In genomic region chr20:46787986-46788762, GRCh38 we compare ENCODE assay signal across 18 cellular contexts.
DNase-seq lines count a peak whose midpoint lies in the region; ATAC-seq, FAIRE-seq and TF ChIP-seq lines count a peak whose summit lies in the region.
"Had no signal": no experiment of that assay in that cellular context is flagged by ENCODE, and none has a peak within 500 bp of the region (broad histone marks: within the 10 kb centered on the region; RNA-seq: fewer than 3 reads in every experiment).

No MANE protein-coding gene starts in this region.

- no peak for FAIRE-seq in HepG2 (lab: Jason Lieb, UNC)
- FAIRE-seq: A204.1, G401.6 had no signal

- H3K27me3 ChIP-seq in HepG2 (ENCODE audit: control insufficient read depth in 1 of 2, insufficient read depth in 2 of 2, low read length in 2 of 2) (peaks cover 2 to 66% of the 10 kb centered on the region in 2 experiments; a peak in 4 of 5 replicates), right lobe of liver (no peaks in the 10 kb centered on the region)

- no peak overlapping the region for H3K4me2 ChIP-seq in HepG2 (ENCODE audit: low read depth, low read length)

- H3K27ac ChIP-seq in HepG2 (ENCODE audit: extremely low read length, insufficient read depth, low read length) (no peak overlapping the region), right lobe of liver (no peak overlapping the region)

- peaks cover 19% of the 10 kb centered on the region for H3K4me1 Mint-ChIP-seq in nephron progenitor cell
- H3K4me1 Mint-ChIP-seq: CD4-positive, CD25-positive, alpha-beta regulatory T cell had no signal

- CTCF ChIA-PET in HepG2 (lab: Yijun Ruan, JAX; ENCODE audit: low intra/inter-chr PET ratio, low total read pairs), result no interaction called here

- H3K36me3 Mint-ChIP-seq in nephron progenitor cell (ENCODE audit: low read depth), result no peaks in the 10 kb centered on the region
- H3K36me3 Mint-ChIP-seq: CD4-positive, CD25-positive, alpha-beta regulatory T cell had no signal

- no peaks in the 10 kb centered on the region for H4K20me1 ChIP-seq in HepG2 (ENCODE audit: insufficient read depth, low read length)

- in situ Hi-C loops in HepG2 (cut with HindIII; ENCODE audit: extremely low pct_ligation_motif_present, low pct_unique_long_range_greater_than_20kb), result no loop called here

- H3K9me3 ChIP-seq in HepG2 (ENCODE audit: low read length) (no peaks in the 10 kb centered on the region), right lobe of liver (no peaks in the 10 kb centered on the region)

- no peak for DNase-seq in HepG2 (ENCODE audit: low spot score)
- DNase-seq in right lobe of liver, result no peak
- peak; percentile 89 for DNase-seq in NCI-H82 treated with DMSO at 0.1 percent for 48 hours (lab: John Stamatoyannopoulos, UW; ENCODE audit: unreplicated experiment)
- DNase-seq in nephron progenitor cell, result no peak
- DNase-seq in NCI-H2081 treated with DMSO at 0.1 percent for 48 hours (lab: John Stamatoyannopoulos, UW), result no peak
- no peak for DNase-seq in activated CD8-positive, alpha-beta memory T cell treated with anti-CD3 and anti-CD28 coated beads, Interleukin-2, amount 50 U/mL, for 4 hours
- no peak for DNase-seq in effector CD4-positive, alpha-beta T cell
- DNase-seq in T-helper 2 cell, result no peak
- DNase-seq: CD4-positive, CD25-positive, alpha-beta regulatory T cell; DMS79 treated with DMSO at 0.1 percent for 48 hours; H7; NCI-H146; NCI-H2107; NCI-H510A; SIG-M5 had no signal

- peak overlapping the region; percentile 28 for H3K4me3 Mint-ChIP-seq in nephron progenitor cell
- H3K4me3 Mint-ChIP-seq: CD4-positive, CD25-positive, alpha-beta regulatory T cell; IgD-negative memory B cell had no signal

- H3K36me3 ChIP-seq in HepG2 (replicated peaks in 1 of 2; ENCODE audit: control insufficient read depth in 1 of 2, insufficient read depth in 2 of 2, low read length in 2 of 2) (no peaks in the 10 kb centered on the region), right lobe of liver (no peaks in the 10 kb centered on the region)

- H3K79me2 ChIP-seq in HepG2 (ENCODE audit: insufficient read depth, low read length), result no peaks in the 10 kb centered on the region

- TF ChIP-seq POLR2A in HepG2 (IDR thresholded peaks at IDR 0.05; ENCODE audit: insufficient read depth in 1 of 2, low read depth in 2 of 2, low read length in 2 of 2), result no peak
- TF ChIP-seq POLR2A in right lobe of liver (IDR thresholded peaks at IDR 0.05), result no peak

- H3K4me1 ChIP-seq in HepG2 (ENCODE audit: insufficient read depth, low read length) (peaks cover 12% of the 10 kb centered on the region), right lobe of liver (no peaks in the 10 kb centered on the region)

- no peak overlapping the region for H2AFZ ChIP-seq in HepG2 (ENCODE audit: low read length)

- POLR2A ChIA-PET in HepG2 (lab: Yijun Ruan, JAX), result no interaction called here

- ATAC-seq in HepG2 (no peak), right lobe of liver (no peak)

- WGBS in HepG2 (ENCODE audit: low lambda C conversion rate), result 39% methylated on average over 21 of the region's 21 CpGs
- 62% methylated on average over 19 of the region's 21 CpGs for WGBS in right lobe of liver (ENCODE audit: insufficient coverage, low coverage, low lambda C conversion rate, missing lambda C conversion rate)

- peak overlapping the region; percentile 74 for H3K27ac Mint-ChIP-seq in nephron progenitor cell
- H3K27ac Mint-ChIP-seq: CD4-positive, CD25-positive, alpha-beta regulatory T cell; IgD-negative memory B cell had no signal

- intact Hi-C loops in HepG2 (cut with micrococcal nuclease; ENCODE audit: unreplicated experiment), result no loop called here
- intact Hi-C loops in right lobe of liver (cut with DNase I), result no loop called here

- no peaks in the 10 kb centered on the region for H3K9me3 Mint-ChIP-seq in nephron progenitor cell
- H3K9me3 Mint-ChIP-seq: CD4-positive, CD25-positive, alpha-beta regulatory T cell; IgD-negative memory B cell had no signal

- BruUV-seq in HepG2 (replicated peaks; lab: Mats Ljungman, UMichigan), result no TSS peak

- H3K9ac ChIP-seq in HepG2 (ENCODE audit: insufficient read depth, low read depth, low read length), result no peak overlapping the region

- H3K4me3 ChIP-seq in HepG2 (replicated peaks in 1 of 3; ENCODE audit: insufficient read depth in 1 of 3, low read depth in 2 of 3, low read length in 3 of 3) (no peak overlapping the region), right lobe of liver (no peak overlapping the region)

- H3K27me3 Mint-ChIP-seq in nephron progenitor cell (ENCODE audit: low read depth, poor library complexity), result peaks cover 12% of the 10 kb centered on the region

- TF ChIP-seq RAD21 in HepG2 (CRISPR knock-in tag; IDR thresholded peaks at IDR 0.05), result no peak

- TF ChIP-seq CTCF in HepG2 (CRISPR knock-in tag; IDR thresholded peaks at IDR 0.05) (no peak), right lobe of liver (IDR thresholded peaks at IDR 0.05) (no peak), nephron progenitor cell (IDR thresholded peaks at IDR 0.05) (no peak)

- TF ChIP-seq EP300 in HepG2 (IDR thresholded peaks at IDR 0.05; ENCODE audit: low read depth in 2 of 2, low read length in 2 of 2) (no peak), HepG2 (CRISPR knock-in tag; IDR thresholded peaks at IDR 0.05; ENCODE audit: borderline replicate concordance) (no peak)

TF ChIP-seq in HepG2, 621 proteins besides CTCF, POLR2A, EP300 and RAD21:
- no peak for TF ChIP-seq ZNF781 (CRISPR knock-in tag; IDR thresholded peaks at IDR 0.05; ENCODE audit: borderline replicate concordance, not compliant biosample characterization)
- TF ChIP-seq ZNF207 (IDR thresholded peaks at IDR 0.05; ENCODE audit: borderline replicate concordance), result 0 out of 2 replicates have a peak, but pooled peaks have one; percentile 61
- TF ChIP-seq MNT (IDR thresholded peaks at IDR 0.05), result peak; percentile 100
- no peak for TF ChIP-seq ZNF709 (CRISPR knock-in tag; IDR thresholded peaks at IDR 0.05)
